18 cellular contexts compared by ENCODE assay signal in genomic region chr22:35354068-35354467, GRCh38. TPM values are rescaled to one million over a fixed set of nuclear protein-coding genes. Genes with fewer than 3 reads are reported as not detected.
DNase-seq lines count a peak whose midpoint lies in the region; ATAC-seq, FAIRE-seq and TF ChIP-seq lines count a peak whose summit lies in the region.
"Had no signal": no experiment of that assay in that cellular context is flagged by ENCODE, and none has a peak within 500 bp of the region (broad histone marks: within the 10 kb centered on the region; RNA-seq: fewer than 3 reads in every experiment).

No MANE protein-coding gene starts in this region.

- H3K36me3 ChIP-seq in BLaER1 treated with 17β-estradiol and CSF1 and Interleukin-3, amounts not matched to agents 10 nM and 100 nM: no peaks in the 10 kb centered on the region
- H3K36me3 ChIP-seq in IMR-90 (ENCODE audit: control insufficient read depth, insufficient read depth, low read length) (no peaks in the 10 kb centered on the region), spleen (no peaks in the 10 kb centered on the region), small intestine (ENCODE audit: control insufficient read depth in 2 of 2, insufficient read depth in 2 of 2, low read length in 2 of 2) (no peaks in the 10 kb centered on the region)
- H3K36me3 ChIP-seq: HAP-1, SJSA1 had no signal

- ATAC-seq in IMR-90 (ENCODE audit: low read depth): no peak
- ATAC-seq in stimulated activated effector memory CD8-positive, alpha-beta T cell treated with anti-CD3 and anti-CD28 coated beads, Interleukin-12 subunit alpha, Interleukin-12 subunit beta, amount 100 ng/mL, for 72 hours: no peak
- ATAC-seq: Panc1 had no signal

- no peak for DNase-seq in IMR-90
- no peak for DNase-seq in spleen
- DNase-seq in NCI-H1092 treated with DMSO at 0.1 percent for 48 hours (lab: John Stamatoyannopoulos, UW): no peak
- DNase-seq in NCI-H69 (lab: John Stamatoyannopoulos, UW): no peak
- no peak for DNase-seq in small intestine
- no peak for DNase-seq in stimulated activated effector memory CD8-positive, alpha-beta T cell treated with anti-CD3 and anti-CD28 coated beads, Interleukin-12 subunit alpha, Interleukin-12 subunit beta, amount 100 ng/mL, for 72 hours (ENCODE audit: low spot score in 2 of 2)
- DNase-seq: DMS79 treated with DMSO at 0.1 percent for 48 hours, MM.1S, NCI-H1105, NCI-H2081, NCI-H510A treated with DMSO at 0.1 percent for 48 hours had no signal

- no peak overlapping the region for H2BK15ac ChIP-seq in IMR-90 (ENCODE audit: low read depth, low read length)

- intact Hi-C loops in IMR-90 (cut with micrococcal nuclease) (loop anchor here (5.0 kb wide), 2 partner anchors 383 to 563 kb away; no protein-coding TSS in a partner anchor), spleen (cut with DNase I; ENCODE audit: low total_unique reads) (loop anchor here (5.0 to 10.0 kb wide), 2 partner anchors 51 to 228 kb away; partner anchors contain the start of gene MCM5)
- intact Hi-C loops in dendritic cell treated with granulocyte-macrophage colony-stimulating factor and Interleukin-4, amounts not matched to agents 40 ng/mL and 50 ng/mL, for 4 days (cut with micrococcal nuclease): loop anchor here (5.0 kb wide), 1 partner anchor 248 kb away; no protein-coding TSS in a partner anchor

- peak overlapping the region; percentile 87 for H3K27ac Mint-ChIP-seq in dendritic cell treated with granulocyte-macrophage colony-stimulating factor and Interleukin-4, amounts not matched to agents 40 ng/mL and 50 ng/mL, for 4 days
- no peak overlapping the region for H3K27ac Mint-ChIP-seq in stimulated activated effector memory CD8-positive, alpha-beta T cell treated with anti-CD3 and anti-CD28 coated beads, Interleukin-12 subunit alpha, Interleukin-12 subunit beta, amount 100 ng/mL, for 72 hours

- no peak overlapping the region for H2AK5ac ChIP-seq in IMR-90 (ENCODE audit: low read depth, low read length)

- TF ChIP-seq RAD21 in IMR-90 (IDR thresholded peaks at IDR 0.05; ENCODE audit: low read length): no peak

- no peaks in the 10 kb centered on the region for H4K20me1 ChIP-seq in BLaER1 treated with 17β-estradiol and CSF1 and Interleukin-3, amounts not matched to agents 10 nM and 100 nM
- no peaks in the 10 kb centered on the region for H4K20me1 ChIP-seq in IMR-90 (ENCODE audit: insufficient read depth, low read length)

- in situ Hi-C loops in IMR-90 (cut with MboI; ENCODE audit: low sequenced_read_pairs): loop anchor here (5.0 to 10.0 kb wide), 2 partner anchors 233 to 771 kb away; no protein-coding TSS in a partner anchor

- peak overlapping the region in 7 of 11 experiments; percentile 23 to 80 (median 75); a peak in 7 of 22 replicates for H3K9ac ChIP-seq in BLaER1 treated with 17β-estradiol and CSF1 and Interleukin-3, amounts not matched to agents 10 nM and 100 nM
- no peak overlapping the region for H3K9ac ChIP-seq in IMR-90 (ENCODE audit: low read depth, low read length)

- H3K56ac ChIP-seq in IMR-90 (ENCODE audit: extremely low read depth, insufficient read depth, low read length): no peak overlapping the region

- no peaks in the 10 kb centered on the region for H3K79me1 ChIP-seq in IMR-90 (ENCODE audit: low read depth in 1 of 2, low read length in 2 of 2)

- CTCF ChIA-PET in IMR-90 (lab: Yijun Ruan, JAX): interaction anchor here (0.6 to 1.1 kb wide), 2 partner anchors 55 to 163 kb away, joined by 3 to 4 read pairs; no protein-coding TSS in a partner anchor

- no peaks in the 10 kb centered on the region for H3K9me3 Mint-ChIP-seq in dendritic cell treated with granulocyte-macrophage colony-stimulating factor and Interleukin-4, amounts not matched to agents 40 ng/mL and 50 ng/mL, for 4 days
- no peaks in the 10 kb centered on the region for H3K9me3 Mint-ChIP-seq in stimulated activated effector memory CD8-positive, alpha-beta T cell treated with anti-CD3 and anti-CD28 coated beads, Interleukin-12 subunit alpha, Interleukin-12 subunit beta, amount 100 ng/mL, for 72 hours

- H3K36me3 Mint-ChIP-seq in dendritic cell treated with granulocyte-macrophage colony-stimulating factor and Interleukin-4, amounts not matched to agents 40 ng/mL and 50 ng/mL, for 4 days (ENCODE audit: low read depth): peaks cover 6% of the 10 kb centered on the region
- H3K36me3 Mint-ChIP-seq in stimulated activated effector memory CD8-positive, alpha-beta T cell treated with anti-CD3 and anti-CD28 coated beads, Interleukin-12 subunit alpha, Interleukin-12 subunit beta, amount 100 ng/mL, for 72 hours: peaks cover 8% of the 10 kb centered on the region

- H3K18ac ChIP-seq in IMR-90 (ENCODE audit: low read depth, low read length): no peak overlapping the region

- FAIRE-seq in small intestine (lab: Jason Lieb, UNC): no peak

- no TSS peak for BruUV-seq in IMR-90 (replicated peaks; lab: Mats Ljungman, UMichigan)

- no peaks in the 10 kb centered on the region for H3K9me3 ChIP-seq in BLaER1 treated with 17β-estradiol and CSF1 and Interleukin-3, amounts not matched to agents 10 nM and 100 nM (replicated peaks in 1 of 11)
- H3K9me3 ChIP-seq in IMR-90 (ENCODE audit: control insufficient read depth, insufficient read depth, low read length): no peaks in the 10 kb centered on the region
- no peaks in the 10 kb centered on the region for H3K9me3 ChIP-seq in spleen
- H3K9me3 ChIP-seq in small intestine (ENCODE audit: control insufficient read depth, low read depth): no peaks in the 10 kb centered on the region
- H3K9me3 ChIP-seq: HAP-1, SJSA1 had no signal

- H3K23ac ChIP-seq in IMR-90 (ENCODE audit: low read depth, low read length): no peak overlapping the region

- H2AFZ ChIP-seq in IMR-90 (replicated peaks; ENCODE audit: low read length, poor library complexity): no peak overlapping the region

- no CpG with 5 or more reads among the region's 4 CpGs for WGBS in IMR-90 (ENCODE audit: extremely low coverage in 2 of 2, insufficient read length in 1 of 2), 2 experiments
- WGBS in spleen, 5 donors: 80 to 92% (median 88%) methylated on average over 4 of the region's 4 CpGs
- WGBS in small intestine, 3 donors: 77 to 84% (median 82%) methylated on average over 4 of the region's 4 CpGs

- H2AK9ac ChIP-seq in IMR-90 (replicated peaks; ENCODE audit: low read depth, low read length, poor library complexity): no peak overlapping the region

- POLR2A ChIA-PET in IMR-90 (lab: Charles Lee; ENCODE audit: unreplicated experiment): no interaction called here

- peak overlapping the region; percentile 89 to 98 (median 93) for H3K4me2 ChIP-seq in BLaER1 treated with 17β-estradiol and CSF1 and Interleukin-3, amounts not matched to agents 10 nM and 100 nM
- H3K4me2 ChIP-seq in IMR-90 (ENCODE audit: low read depth, low read length): no peak overlapping the region

- peaks cover 53 to 93% (median 86%) of the 10 kb centered on the region in 10 experiments for H3K4me1 ChIP-seq in BLaER1 treated with 17β-estradiol and CSF1 and Interleukin-3, amounts not matched to agents 10 nM and 100 nM
- peaks cover 15% of the 10 kb centered on the region for H3K4me1 ChIP-seq in IMR-90 (ENCODE audit: control insufficient read depth, insufficient read depth, low read length)
- peaks cover 14 to 77% (median 52%) of the 10 kb centered on the region in 6 donors for H3K4me1 ChIP-seq in spleen
- H3K4me1 ChIP-seq in small intestine (ENCODE audit: control insufficient read depth in 2 of 2, insufficient read depth in 1 of 2, low read depth in 1 of 2, low read length in 1 of 2): no peaks in the 10 kb centered on the region

- H3K27ac ChIP-seq in BLaER1 treated with 17β-estradiol and CSF1 and Interleukin-3, amounts not matched to agents 10 nM and 100 nM: peak overlapping the region; percentile 9 to 91 (median 79); a peak in 17 of 22 replicates
- H3K27ac ChIP-seq in IMR-90 (ENCODE audit: insufficient read depth, low read length) (no peak overlapping the region), spleen (peak overlapping the region in 5 of 8 donors; percentile 80 to 95 (median 88)), small intestine (ENCODE audit: low read depth in 1 of 2, low read length in 1 of 2) (no peak overlapping the region)
- H3K27ac ChIP-seq: C4-2B, HL-60, SJSA1 had no signal

- no peak overlapping the region for H2BK5ac ChIP-seq in IMR-90 (ENCODE audit: low read depth, low read length, poor library complexity, severe bottlenecking)

- dilution Hi-C loops in IMR-90 (cut with HindIII; ENCODE audit: low sequenced_read_pairs, unreplicated experiment): no loop called here

- TF ChIP-seq POLR2A in IMR-90 (IDR thresholded peaks at IDR 0.05; ENCODE audit: low read depth, low read length): no peak
- no peak for TF ChIP-seq POLR2A in spleen (IDR thresholded peaks at IDR 0.05)

- no peak overlapping the region for H4K8ac ChIP-seq in IMR-90 (ENCODE audit: low read depth in 2 of 2, low read length in 2 of 2)

- H3K4me1 Mint-ChIP-seq in dendritic cell treated with granulocyte-macrophage colony-stimulating factor and Interleukin-4, amounts not matched to agents 40 ng/mL and 50 ng/mL, for 4 days (ENCODE audit: low read depth): peaks cover 92% of the 10 kb centered on the region
- peaks cover 36% of the 10 kb centered on the region for H3K4me1 Mint-ChIP-seq in stimulated activated effector memory CD8-positive, alpha-beta T cell treated with anti-CD3 and anti-CD28 coated beads, Interleukin-12 subunit alpha, Interleukin-12 subunit beta, amount 100 ng/mL, for 72 hours

- H3K9me1 ChIP-seq in IMR-90 (ENCODE audit: insufficient read depth, low read length): peaks cover 2% of the 10 kb centered on the region; the same call in 1 of the 2 replicates

- no peak overlapping the region for H2BK120ac ChIP-seq in IMR-90 (ENCODE audit: low read depth, low read length)

- no peaks in the 10 kb centered on the region for H3K27me3 ChIP-seq in BLaER1 treated with 17β-estradiol and CSF1 and Interleukin-3, amounts not matched to agents 10 nM and 100 nM
- H3K27me3 ChIP-seq in IMR-90 (ENCODE audit: control insufficient read depth, insufficient read depth, low read length): no peaks in the 10 kb centered on the region
- no peaks in the 10 kb centered on the region for H3K27me3 ChIP-seq in spleen (replicated peaks in 1 of 7)
- H3K27me3 ChIP-seq in small intestine (ENCODE audit: control insufficient read depth in 2 of 2, insufficient read depth in 2 of 2, low read length in 2 of 2): no peaks in the 10 kb centered on the region
- H3K27me3 ChIP-seq: SJSA1 had no signal

- no peaks in the 10 kb centered on the region for H3K27me3 Mint-ChIP-seq in dendritic cell treated with granulocyte-macrophage colony-stimulating factor and Interleukin-4, amounts not matched to agents 40 ng/mL and 50 ng/mL, for 4 days

- H3K4me3 Mint-ChIP-seq in dendritic cell treated with granulocyte-macrophage colony-stimulating factor and Interleukin-4, amounts not matched to agents 40 ng/mL and 50 ng/mL, for 4 days: no peak overlapping the region
- H3K4me3 Mint-ChIP-seq in stimulated activated effector memory CD8-positive, alpha-beta T cell treated with anti-CD3 and anti-CD28 coated beads, Interleukin-12 subunit alpha, Interleukin-12 subunit beta, amount 100 ng/mL, for 72 hours: no peak overlapping the region

- H4K91ac ChIP-seq in IMR-90 (ENCODE audit: insufficient read depth, low read depth, low read length): 0 out of 2 replicates have a peak overlapping the region, but pooled peaks have one; percentile 5

- H4K5ac ChIP-seq in IMR-90 (ENCODE audit: low read depth, low read length): no peak overlapping the region

- no peak overlapping the region for H2BK20ac ChIP-seq in IMR-90 (ENCODE audit: low read depth, low read length)

- no peak overlapping the region for H3K4ac ChIP-seq in IMR-90 (ENCODE audit: low read depth, low read length)

- no peak overlapping the region for H3K14ac ChIP-seq in IMR-90 (replicated peaks; ENCODE audit: low read depth, low read length)

- no peak overlapping the region for H3K4me3 ChIP-seq in BLaER1 treated with 17β-estradiol and CSF1 and Interleukin-3, amounts not matched to agents 10 nM and 100 nM
- H3K4me3 ChIP-seq in IMR-90 (ENCODE audit: insufficient read depth, low read depth, low read length): no peak overlapping the region
- H3K4me3 ChIP-seq in spleen: no peak overlapping the region
- H3K4me3 ChIP-seq in small intestine (ENCODE audit: low read depth in 1 of 2, low read length in 2 of 2): no peak overlapping the region
- H3K4me3 ChIP-seq: HAP-1, SJSA1 had no signal

- TF ChIP-seq CTCF in IMR-90 (conservative IDR thresholded peaks at IDR 0.05; ENCODE audit: low read depth, low read length) (no peak), spleen (IDR thresholded peaks at IDR 0.05 in 8 of 11, conservative IDR thresholded peaks at IDR 0.05 in 3 of 11) (no peak)

RNA-seq across cellular contexts. Expression of gene HMOX1, which starts 26.8 kb away (rescaled TPM):
- total RNA-seq in IMR-90 (2012; rRNA removed) (16.4 and 23.1 TPM in 2 replicates), spleen (100 to 1,000 TPM; 351 to 930 (median 819) TPM)
- polyA plus RNA-seq in IMR-90 (2012; rRNA removed) (49.9 and 50.5 TPM in 2 replicates), spleen (100 to 1,000 TPM; 178 to 629 (median 302) TPM), small intestine (100 to 1,000 TPM in 1 of 3 donors, 10 to 100 TPM in 2; 22.3 to 119 (median 91.0) TPM)
- polyA plus RNA-seq in IMR-90 (2012; cell fraction: cytosol; rRNA removed): 82.4 and 91.3 TPM in 2 replicates
- 45.0 and 48.2 TPM in 2 replicates for polyA plus RNA-seq in IMR-90 (2012; cell fraction: nucleus; rRNA removed; ENCODE audit: low replicate concordance)

RNA-seq across cellular contexts. Expression of gene MCM5, which starts 45.9 kb away (rescaled TPM):
- 53.6 and 58.6 TPM in 2 replicates for total RNA-seq in IMR-90 (2012; rRNA removed)
- 43.0 and 44.3 TPM in 2 replicates for polyA plus RNA-seq in IMR-90 (2012; rRNA removed)
- 24.6 and 31.4 TPM in 2 replicates for polyA plus RNA-seq in IMR-90 (2012; cell fraction: cytosol; rRNA removed)
- 29.3 and 58.8 TPM in 2 replicates for polyA plus RNA-seq in IMR-90 (2012; cell fraction: nucleus; rRNA removed; ENCODE audit: low replicate concordance)
- 10 to 100 TPM; 51.8 to 96.3 (median 64.8) TPM for total RNA-seq in spleen
- polyA plus RNA-seq in spleen: 10 to 100 TPM; 45.2 to 57.3 (median 49.0) TPM
- 10 to 100 TPM in 1 of 3 donors, 1 to 10 TPM in 2; 5.6 to 31.8 (median 6.5) TPM for polyA plus RNA-seq in small intestine

RNA-seq across cellular contexts. Expression of gene TOM1, which starts 54.4 kb away (rescaled TPM):
- total RNA-seq in IMR-90 (2012; rRNA removed) (38.0 and 39.4 TPM in 2 replicates), spleen (10 to 100 TPM; 48.2 to 92.1 (median 56.1) TPM)
- polyA plus RNA-seq in IMR-90 (2012; rRNA removed) (46.4 and 48.5 TPM in 2 replicates), spleen (10 to 100 TPM; 19.9 to 44.4 (median 34.2) TPM), small intestine (100 to 1,000 TPM in 2 of 3 donors, 10 to 100 TPM in 1; 46.6 to 112 (median 101) TPM)
- polyA plus RNA-seq in IMR-90 (2012; cell fraction: cytosol; rRNA removed): 66.1 and 71.8 TPM in 2 replicates
- 54.4 and 68.2 TPM in 2 replicates for polyA plus RNA-seq in IMR-90 (2012; cell fraction: nucleus; rRNA removed; ENCODE audit: low replicate concordance)

Comparison
In these comparisons a context has a peak if more than half of its experiments do, and no peak if none do; other contexts are left out.
1. H3K27ac ChIP-seq: peak in BLaER1 treated with 17β-estradiol and CSF1 and Interleukin-3, amounts not matched to agents 10 nM and 100 nM (11 of 11) and spleen (5 of 8); none in IMR-90 (single experiment) and small intestine (0 of 2).